ENCODE assay signal across 24 cellular contexts in the genomic region with DNA sequence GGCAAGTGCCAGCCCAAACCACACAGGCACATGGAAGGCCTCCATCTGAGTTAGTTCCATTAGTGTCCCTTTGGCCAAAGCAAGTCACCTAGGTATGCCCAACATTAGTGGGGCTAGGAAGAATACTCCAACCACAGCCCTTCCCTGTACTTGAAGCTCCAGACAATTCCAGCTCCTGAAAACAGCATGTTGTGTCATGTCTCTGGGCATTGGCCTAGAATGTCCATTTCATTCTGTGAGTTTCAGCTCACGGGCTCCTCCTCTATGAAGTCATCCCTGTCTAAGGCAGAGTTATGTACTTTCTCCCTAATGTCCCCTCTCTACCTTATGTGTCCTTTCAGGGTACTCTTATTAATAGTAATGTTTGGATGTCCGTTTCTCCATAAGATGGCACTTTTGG.
"Had no signal": no experiment of that assay in that cellular context is flagged by ENCODE, and none has a peak within 500 bp of the region (broad histone marks: within the 10 kb centered on the region; RNA-seq: fewer than 3 reads in every experiment).

No MANE protein-coding gene starts in this region.

- H3K27ac ChIP-seq: ascending aorta, epithelial cell of prostate, esophagus squamous epithelium had no signal

- H3K9me3 ChIP-seq: ascending aorta, esophagus squamous epithelium had no signal

- H3K36me3 ChIP-seq: ascending aorta, esophagus squamous epithelium had no signal

- H3K4me1 ChIP-seq: ascending aorta, esophagus squamous epithelium had no signal

- DNase-seq: activated CD4-positive, alpha-beta memory T cell treated with anti-CD3 and anti-CD28 coated beads for 36 hours; activated CD4-positive, alpha-beta T cell treated with anti-CD3 and anti-CD28 coated beads for 36 hours; activated CD4-positive, alpha-beta T cell treated with anti-CD3 and anti-CD28 coated beads, Interleukin-2, amount 10 ng/mL, durations not matched to agents 24 days and 14 days; activated CD4-positive, CD25-positive, alpha-beta regulatory T cell; activated CD4-positive, CD25-positive, alpha-beta regulatory T cell treated with anti-CD3 and anti-CD28 coated beads, Interleukin-2, amount 50 U/mL, for 72 hours; activated CD8-positive, alpha-beta memory T cell treated with anti-CD3 and anti-CD28 coated beads, Interleukin-2, amount 10 ng/mL, durations not matched to agents 7 days and 5 days; activated CD8-positive, alpha-beta memory T cell treated with anti-CD3 and anti-CD28 coated beads, Interleukin-2, amount 50 U/mL, for 4 hours; activated CD8-positive, alpha-beta T cell treated with anti-CD3 and anti-CD28 coated beads, Interleukin-2, amount 10 ng/mL, durations not matched to agents 7 days and 5 days; activated effector memory CD4-positive, alpha-beta T cell treated with anti-CD3 and anti-CD28 coated beads, Interleukin-2, amount 50 U/mL, for 16 hours; activated naive CD4-positive, alpha-beta T cell treated with anti-CD3 and anti-CD28 coated beads for 36 hours; activated naive CD8-positive, alpha-beta T cell treated with anti-CD3 and anti-CD28 coated beads for 36 hours; activated T-cell treated with anti-CD3 and anti-CD28 coated beads, Interleukin-2, amount 50 U/mL, for 1 hour; activated T-cell treated with anti-CD3 and anti-CD28 coated beads, Interleukin-2, amount 50 U/mL, for 48 hours; caudate nucleus; cortex of kidney; dermis blood vessel endothelial cell; effector CD4-positive, alpha-beta T cell; effector memory CD8-positive, alpha-beta T cell; esophagus squamous epithelium; head of caudate nucleus; T-helper 1 cell; T-helper 17 cell had no signal

- H3K27me3 ChIP-seq: ascending aorta had no signal

- ATAC-seq: activated CD4-positive, alpha-beta T cell treated with anti-CD3 and anti-CD28 coated beads for 36 hours; activated CD8-positive, alpha-beta memory T cell treated with anti-CD3 and anti-CD28 coated beads, Interleukin-2, amount 10 ng/mL, durations not matched to agents 7 days and 5 days; activated CD8-positive, alpha-beta T cell treated with anti-CD3 and anti-CD28 coated beads, Interleukin-2, amount 10 ng/mL, durations not matched to agents 7 days and 5 days; effector memory CD8-positive, alpha-beta T cell; T-helper 17 cell had no signal

- H3K4me3 ChIP-seq: ascending aorta, esophagus squamous epithelium had no signal
